ENCODE assay signal across 1 cellular context in the genomic region with DNA sequence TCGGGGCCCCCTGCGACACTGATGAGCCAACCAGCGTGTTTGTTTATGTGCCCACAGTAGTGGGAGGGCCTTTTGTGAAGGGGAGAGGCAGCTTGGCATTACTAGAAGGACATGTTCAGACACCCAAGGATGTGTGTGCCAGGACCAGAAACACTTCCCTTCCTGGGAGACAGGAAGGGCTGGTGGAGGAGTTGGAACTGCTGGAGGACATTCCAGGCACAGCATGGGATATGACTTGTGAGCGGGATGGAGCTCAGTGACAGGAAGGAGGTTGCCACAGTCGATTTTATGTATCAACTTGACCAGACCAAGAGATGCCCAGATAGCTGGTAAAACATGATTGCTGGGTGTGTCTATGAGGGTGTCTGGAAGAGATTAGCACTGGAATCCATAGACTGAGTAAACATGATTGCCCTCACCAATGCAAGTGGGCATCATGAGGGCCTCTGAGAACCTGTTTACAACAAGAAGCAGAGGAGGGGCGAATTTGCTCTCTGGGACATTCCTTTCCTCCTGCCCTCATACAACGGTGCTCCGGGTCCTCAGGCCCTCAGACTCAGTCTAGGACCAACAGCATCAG.
TF ChIP-seq lines count a peak whose summit lies in the region.

No MANE protein-coding gene starts in this region.

TF ChIP-seq in SK-N-SH, 30 proteins besides CTCF, POLR2A, EP300 and RAD21 (continued from another document):
- TF ChIP-seq, protein P1, sequence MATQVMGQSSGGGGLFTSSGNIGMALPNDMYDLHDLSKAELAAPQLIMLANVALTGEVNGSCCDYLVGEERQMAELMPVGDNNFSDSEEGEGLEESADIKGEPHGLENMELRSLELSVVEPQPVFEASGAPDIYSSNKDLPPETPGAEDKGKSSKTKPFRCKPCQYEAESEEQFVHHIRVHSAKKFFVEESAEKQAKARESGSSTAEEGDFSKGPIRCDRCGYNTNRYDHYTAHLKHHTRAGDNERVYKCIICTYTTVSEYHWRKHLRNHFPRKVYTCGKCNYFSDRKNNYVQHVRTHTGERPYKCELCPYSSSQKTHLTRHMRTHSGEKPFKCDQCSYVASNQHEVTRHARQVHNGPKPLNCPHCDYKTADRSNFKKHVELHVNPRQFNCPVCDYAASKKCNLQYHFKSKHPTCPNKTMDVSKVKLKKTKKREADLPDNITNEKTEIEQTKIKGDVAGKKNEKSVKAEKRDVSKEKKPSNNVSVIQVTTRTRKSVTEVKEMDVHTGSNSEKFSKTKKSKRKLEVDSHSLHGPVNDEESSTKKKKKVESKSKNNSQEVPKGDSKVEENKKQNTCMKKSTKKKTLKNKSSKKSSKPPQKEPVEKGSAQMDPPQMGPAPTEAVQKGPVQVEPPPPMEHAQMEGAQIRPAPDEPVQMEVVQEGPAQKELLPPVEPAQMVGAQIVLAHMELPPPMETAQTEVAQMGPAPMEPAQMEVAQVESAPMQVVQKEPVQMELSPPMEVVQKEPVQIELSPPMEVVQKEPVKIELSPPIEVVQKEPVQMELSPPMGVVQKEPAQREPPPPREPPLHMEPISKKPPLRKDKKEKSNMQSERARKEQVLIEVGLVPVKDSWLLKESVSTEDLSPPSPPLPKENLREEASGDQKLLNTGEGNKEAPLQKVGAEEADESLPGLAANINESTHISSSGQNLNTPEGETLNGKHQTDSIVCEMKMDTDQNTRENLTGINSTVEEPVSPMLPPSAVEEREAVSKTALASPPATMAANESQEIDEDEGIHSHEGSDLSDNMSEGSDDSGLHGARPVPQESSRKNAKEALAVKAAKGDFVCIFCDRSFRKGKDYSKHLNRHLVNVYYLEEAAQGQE (IDR thresholded peaks at IDR 0.05; ENCODE audit: low read depth, low read length) = no peak
- TF ChIP-seq MXI1 (IDR thresholded peaks at IDR 0.05; ENCODE audit: low read depth, low read length) = no peak
- TF ChIP-seq, protein P2, sequence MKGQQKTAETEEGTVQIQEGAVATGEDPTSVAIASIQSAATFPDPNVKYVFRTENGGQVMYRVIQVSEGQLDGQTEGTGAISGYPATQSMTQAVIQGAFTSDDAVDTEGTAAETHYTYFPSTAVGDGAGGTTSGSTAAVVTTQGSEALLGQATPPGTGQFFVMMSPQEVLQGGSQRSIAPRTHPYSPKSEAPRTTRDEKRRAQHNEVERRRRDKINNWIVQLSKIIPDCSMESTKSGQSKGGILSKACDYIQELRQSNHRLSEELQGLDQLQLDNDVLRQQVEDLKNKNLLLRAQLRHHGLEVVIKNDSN (IDR thresholded peaks at IDR 0.05; ENCODE audit: borderline replicate concordance, low read depth) = no peak
